In the genomic region with DNA sequence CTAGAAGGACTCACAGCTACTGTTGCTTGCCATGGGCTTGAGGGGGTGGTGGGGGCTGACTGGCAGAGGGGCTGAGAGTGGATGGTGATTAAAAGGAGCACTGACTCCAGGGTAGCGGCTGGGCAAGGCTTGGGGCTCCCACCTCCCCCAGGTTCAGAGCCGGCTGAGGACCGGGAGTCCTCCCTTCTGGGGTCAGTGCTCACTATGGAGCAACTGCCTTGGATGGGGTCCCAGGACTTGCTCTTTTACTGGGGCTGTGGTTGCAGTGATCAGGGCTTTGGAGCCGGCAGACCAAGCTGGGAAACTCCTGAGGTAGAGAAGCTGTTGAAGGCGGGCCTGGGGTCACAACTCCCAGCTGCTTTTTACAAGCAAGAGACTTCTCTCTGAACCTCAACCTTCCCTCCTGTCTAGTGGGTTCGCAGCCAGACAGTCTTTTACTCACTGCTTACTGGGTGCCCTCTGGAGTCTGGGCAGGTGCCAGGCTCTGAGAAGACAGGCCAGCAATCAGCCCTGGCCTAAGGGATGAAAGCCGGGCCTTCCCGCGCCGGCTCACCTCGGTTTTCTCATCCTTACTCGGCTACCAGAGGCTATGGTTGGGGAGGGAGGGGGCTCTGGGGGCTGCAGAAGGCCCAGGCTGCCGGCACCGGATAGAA, we compare ENCODE assay signal across 7 cellular contexts. TPM values are rescaled to one million over a fixed set of nuclear protein-coding genes. Genes with fewer than 3 reads are reported as not detected.
DNase-seq lines count a peak whose midpoint lies in the region; ATAC-seq and TF ChIP-seq lines count a peak whose summit lies in the region.

No MANE protein-coding gene starts in this region.

- H3K36me3 Mint-ChIP-seq in memory B cell = peaks cover 4% of the 10 kb centered on the region

- H3K4me3 Mint-ChIP-seq in memory B cell = peak overlapping the region; percentile 49

- peaks cover 15% of the 10 kb centered on the region for H3K27me3 Mint-ChIP-seq in memory B cell

- no peak overlapping the region for H3K27ac ChIP-seq in HUES48 (ENCODE audit: low read depth, low read length)
- peak overlapping the region in 3 of 4 donors; percentile 53 to 69 (median 68) for H3K27ac ChIP-seq in body of pancreas
- peak overlapping the region; percentile 79 for H3K27ac ChIP-seq in suprapubic skin

- H3K9me3 Mint-ChIP-seq in memory B cell = peaks cover 4% of the 10 kb centered on the region

- WGBS in body of pancreas, 2 donors = 42 to 44% methylated on average over 12 to 14 of the region's 14 CpGs
- 65% methylated on average over 12 of the region's 14 CpGs for WGBS in suprapubic skin

- peaks cover 17% of the 10 kb centered on the region for H3K27me3 ChIP-seq in HUES48 (ENCODE audit: control insufficient read depth, insufficient read depth, low read length)
- no peaks in the 10 kb centered on the region for H3K27me3 ChIP-seq in body of pancreas
- peaks cover 5% of the 10 kb centered on the region for H3K27me3 ChIP-seq in suprapubic skin

- no peaks in the 10 kb centered on the region for H3K36me3 ChIP-seq in HUES48 (ENCODE audit: control insufficient read depth, insufficient read depth, low read length)
- H3K36me3 ChIP-seq in body of pancreas (replicated peaks in 1 of 2; ENCODE audit: insufficient read depth in 1 of 2, low read depth in 2 of 2) = no peaks in the 10 kb centered on the region
- no peaks in the 10 kb centered on the region for H3K36me3 ChIP-seq in suprapubic skin

- TF ChIP-seq EP300 in suprapubic skin (IDR thresholded peaks at IDR 0.05) = no peak

- H3K9me3 ChIP-seq in HUES48 (ENCODE audit: control insufficient read depth, insufficient read depth, low read length) (no peaks in the 10 kb centered on the region), body of pancreas (no peaks in the 10 kb centered on the region), suprapubic skin (peaks cover 13% of the 10 kb centered on the region)

- H3K4me1 ChIP-seq in HUES48 (ENCODE audit: control insufficient read depth, insufficient read depth, low read length) = peaks cover 29% of the 10 kb centered on the region
- H3K4me1 ChIP-seq in body of pancreas = peaks cover 30% of the 10 kb centered on the region
- peaks cover 44% of the 10 kb centered on the region for H3K4me1 ChIP-seq in suprapubic skin

- H3K27ac Mint-ChIP-seq in memory B cell = no peak overlapping the region

- no peak for TF ChIP-seq CTCF in body of pancreas (IDR thresholded peaks at IDR 0.05)
- no peak for TF ChIP-seq CTCF in suprapubic skin (IDR thresholded peaks at IDR 0.05)

- no peak for ATAC-seq in body of pancreas
- no peak for ATAC-seq in memory B cell (ENCODE audit: low read depth)
- no peak for ATAC-seq in GM21723 (IDR thresholded peaks at IDR 0.05; ENCODE audit: unreplicated experiment)

- peak overlapping the region; percentile 72; the same call in 1 of the 2 replicates for H3K4me3 ChIP-seq in HUES48 (ENCODE audit: low read depth, low read length)
- H3K4me3 ChIP-seq in body of pancreas = no peak overlapping the region
- H3K4me3 ChIP-seq in suprapubic skin = peak overlapping the region; percentile 65

- TF ChIP-seq POLR2A in body of pancreas (IDR thresholded peaks at IDR 0.05) (no peak), suprapubic skin (IDR thresholded peaks at IDR 0.05) (no peak)

- H3K4me1 Mint-ChIP-seq in memory B cell = no peaks in the 10 kb centered on the region

- intact Hi-C loops in body of pancreas (cut with DNase I) = no loop called here

- H3K9ac ChIP-seq in HUES48 (ENCODE audit: low read depth, low read length) = no peak overlapping the region

- peak; percentile 18 to 53 (median 39) for DNase-seq in body of pancreas
- DNase-seq in memory B cell (ENCODE audit: low spot score in 2 of 2) = no peak
- DNase-seq in suprapubic skin (ENCODE audit: low spot score in 2 of 2) = no peak
- no peak for DNase-seq in mucosa of gallbladder (ENCODE audit: low spot score)
- DNase-seq in iPS-NIHi11 (ENCODE audit: low spot score) = no peak

RNA-seq across cellular contexts. Expression of a gene that starts 0.8 kb away (rescaled TPM):
- total RNA-seq in body of pancreas (100 to 1,000 TPM in 1 of 2 donors, 10 to 100 TPM in 1; 31.6 to 120 TPM), suprapubic skin (100 to 1,000 TPM; 107 to 225 (median 163) TPM), mucosa of gallbladder (166 TPM)

Comparison
In these comparisons a context has a peak if more than half of its experiments do, and no peak if none do; other contexts are left out.
1. H3K4me3 ChIP-seq: peak in HUES48 (single experiment) and suprapubic skin (single experiment); none in body of pancreas (0 of 2).
2. DNase-seq: peak in body of pancreas (4 of 4); none in memory B cell (0 of 2), suprapubic skin (0 of 2), mucosa of gallbladder (single experiment) and iPS-NIHi11 (single experiment).